In genomic region chr3:182717216-182717615, GRCh38 we compare ENCODE assay signal across 9 cellular contexts.
DNase-seq lines count a peak whose midpoint lies in the region; ATAC-seq and TF ChIP-seq lines count a peak whose summit lies in the region.
"Had no signal": no experiment of that assay in that cellular context is flagged by ENCODE, and none has a peak within 500 bp of the region (broad histone marks: within the 10 kb centered on the region; RNA-seq: fewer than 3 reads in every experiment).

No MANE protein-coding gene starts in this region.

- no peaks in the 10 kb centered on the region for H3K9me3 ChIP-seq in parathyroid adenoma (ENCODE audit: control insufficient read depth, low read length)

- H3K4me2 ChIP-seq in parathyroid adenoma (ENCODE audit: low read length): no peak overlapping the region

- peak; percentile 37 for DNase-seq in GM19238 (ENCODE audit: insufficient read length, low spot score)
- no peak for DNase-seq in glutamatergic neuron
- DNase-seq in NCI-H2081 treated with DMSO at 0.1 percent for 48 hours (lab: John Stamatoyannopoulos, UW): no peak
- no peak for DNase-seq in substantia nigra (lab: John Stamatoyannopoulos, UW)
- no peak for DNase-seq in activated T-cell treated with anti-CD3 and anti-CD28 coated beads, Interleukin-2, amount 50 U/mL, for 24 hours
- DNase-seq: Kasumi-1 had no signal

- no peak overlapping the region for H3K4me3 ChIP-seq in parathyroid adenoma (ENCODE audit: low read depth, low read length)

- H3K79me2 ChIP-seq in parathyroid adenoma: no peaks in the 10 kb centered on the region

- H3K36me3 Mint-ChIP-seq in glutamatergic neuron (ENCODE audit: unreplicated experiment): no peaks in the 10 kb centered on the region
- H3K36me3 Mint-ChIP-seq in activated T-cell treated with anti-CD3 and anti-CD28 coated beads, Interleukin-2, amount 50 U/mL, for 24 hours (ENCODE audit: low read depth): no peaks in the 10 kb centered on the region

- H3K27me3 Mint-ChIP-seq in glutamatergic neuron (ENCODE audit: unreplicated experiment): no peaks in the 10 kb centered on the region
- H3K27me3 Mint-ChIP-seq in activated T-cell treated with anti-CD3 and anti-CD28 coated beads, Interleukin-2, amount 50 U/mL, for 24 hours: no peaks in the 10 kb centered on the region

- no peaks in the 10 kb centered on the region for H3K9me3 Mint-ChIP-seq in glutamatergic neuron (ENCODE audit: unreplicated experiment)
- H3K9me3 Mint-ChIP-seq in activated T-cell treated with anti-CD3 and anti-CD28 coated beads, Interleukin-2, amount 50 U/mL, for 24 hours: no peaks in the 10 kb centered on the region

- no peak overlapping the region for H3K27ac Mint-ChIP-seq in glutamatergic neuron (ENCODE audit: unreplicated experiment)
- H3K27ac Mint-ChIP-seq in activated T-cell treated with anti-CD3 and anti-CD28 coated beads, Interleukin-2, amount 50 U/mL, for 24 hours: no peak overlapping the region

- no peaks in the 10 kb centered on the region for H3K4me1 ChIP-seq in parathyroid adenoma

- H3K27ac ChIP-seq in parathyroid adenoma (no peak overlapping the region), substantia nigra (ENCODE audit: low read depth, low read length, poor library complexity, severe bottlenecking) (no peak overlapping the region)

- peak overlapping the region; percentile 59 for H2AFZ ChIP-seq in parathyroid adenoma

- H3K9ac ChIP-seq in parathyroid adenoma: no peak overlapping the region

- ATAC-seq in HG02610 (IDR thresholded peaks at IDR 0.05; ENCODE audit: unreplicated experiment) (peak; percentile 87), HG03521 (IDR thresholded peaks at IDR 0.05; ENCODE audit: unreplicated experiment) (peak; percentile 96)

- no peaks in the 10 kb centered on the region for H3K4me1 Mint-ChIP-seq in glutamatergic neuron (ENCODE audit: low read depth, unreplicated experiment)
- H3K4me1 Mint-ChIP-seq in activated T-cell treated with anti-CD3 and anti-CD28 coated beads, Interleukin-2, amount 50 U/mL, for 24 hours (ENCODE audit: low read depth): peaks cover 9% of the 10 kb centered on the region

- no peak overlapping the region for H3K4me3 Mint-ChIP-seq in glutamatergic neuron (ENCODE audit: unreplicated experiment)
- H3K4me3 Mint-ChIP-seq in activated T-cell treated with anti-CD3 and anti-CD28 coated beads, Interleukin-2, amount 50 U/mL, for 24 hours: no peak overlapping the region

- H3K36me3 ChIP-seq in parathyroid adenoma (ENCODE audit: control insufficient read depth, insufficient read depth, low read length): no peaks in the 10 kb centered on the region

- TF ChIP-seq CTCF in parathyroid adenoma (IDR thresholded peaks at IDR 0.05) (no peak), glutamatergic neuron (IDR thresholded peaks at IDR 0.05; ENCODE audit: partially characterized antibody, unreplicated experiment) (no peak)

- H3K27me3 ChIP-seq in parathyroid adenoma (ENCODE audit: control insufficient read depth, insufficient read depth, low read length): no peaks in the 10 kb centered on the region
